In the genomic region with DNA sequence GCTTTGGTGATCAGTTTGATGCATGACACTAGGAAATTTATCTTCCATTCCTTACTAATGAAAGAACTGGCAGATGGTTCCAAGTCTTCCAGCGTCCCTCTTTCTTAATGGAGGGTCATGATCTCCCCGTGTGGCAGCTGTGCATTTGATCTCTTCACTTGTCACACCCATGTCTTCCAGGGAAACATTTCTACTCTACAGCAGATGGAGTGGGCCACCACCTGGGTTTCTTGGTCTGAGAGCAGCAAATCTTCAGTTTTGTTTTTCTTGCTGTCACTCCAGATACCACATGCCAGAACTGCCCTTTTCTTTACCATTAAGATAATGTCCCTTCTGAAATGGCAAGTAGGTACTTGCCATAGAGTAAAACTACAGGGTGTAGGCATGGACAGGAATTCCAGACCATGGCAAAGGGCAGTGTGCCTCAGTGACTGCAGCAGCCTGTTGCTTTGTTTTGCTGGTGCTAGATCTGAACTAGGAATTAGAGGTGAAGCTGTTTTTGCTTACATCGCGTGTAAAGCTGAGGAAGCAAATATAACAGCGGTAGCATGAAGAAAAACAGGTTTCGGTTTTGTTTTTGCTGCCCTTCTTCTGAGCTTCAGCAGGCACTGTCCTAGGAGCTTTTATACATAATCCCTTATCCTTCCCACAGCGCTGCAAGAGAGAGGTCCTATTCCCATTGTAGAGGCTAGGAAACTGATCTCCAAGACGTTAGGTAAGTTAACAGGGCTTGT, we compare ENCODE assay signal across 11 cellular contexts. TPM values are rescaled to one million over a fixed set of nuclear protein-coding genes. Genes with fewer than 3 reads are reported as not detected.
A peak's percentile ranks its signal among the peaks of the same experiment; 100 is the strongest.
DNase-seq lines count a peak whose midpoint lies in the region; ATAC-seq, FAIRE-seq and TF ChIP-seq lines count a peak whose summit lies in the region.
"Had no signal": no experiment of that assay in that cellular context is flagged by ENCODE, and none has a peak within 500 bp of the region (broad histone marks: within the 10 kb centered on the region; RNA-seq: fewer than 3 reads in every experiment).

No MANE protein-coding gene starts in this region.

- no peaks in the 10 kb centered on the region for H3K9me3 Mint-ChIP-seq in activated CD4-positive, alpha-beta T cell treated with anti-CD3 and anti-CD28 coated beads, Interleukin-2, amount 10 ng/mL, durations not matched to agents 7 days and 5 days
- no peaks in the 10 kb centered on the region for H3K9me3 Mint-ChIP-seq in astrocyte (ENCODE audit: unreplicated experiment)
- no peaks in the 10 kb centered on the region for H3K9me3 Mint-ChIP-seq in progenitor cell of endocrine pancreas (ENCODE audit: low read depth)

- H3K4me3 ChIP-seq in astrocyte (ENCODE audit: insufficient read depth, low read depth, low read length) (no peak overlapping the region), thyroid gland (replicated peaks in 1 of 3) (no peak overlapping the region)

- POLR2A ChIA-PET in activated CD4-positive, alpha-beta T cell treated with anti-CD3 and anti-CD28 coated beads, Interleukin-2, amount 10 ng/mL, durations not matched to agents 7 days and 5 days (lab: Charles Lee) = no interaction called here

- peaks cover 24% of the 10 kb centered on the region for H3K36me3 Mint-ChIP-seq in activated CD4-positive, alpha-beta T cell treated with anti-CD3 and anti-CD28 coated beads, Interleukin-2, amount 10 ng/mL, durations not matched to agents 7 days and 5 days (ENCODE audit: low read depth)
- H3K36me3 Mint-ChIP-seq in astrocyte (ENCODE audit: low read depth, unreplicated experiment) (peaks cover 3% of the 10 kb centered on the region), progenitor cell of endocrine pancreas (ENCODE audit: insufficient read depth) (peaks cover 5% of the 10 kb centered on the region)

- no peaks in the 10 kb centered on the region for H3K27me3 ChIP-seq in astrocyte (ENCODE audit: insufficient read depth, low read length)
- H3K27me3 ChIP-seq in thyroid gland = no peaks in the 10 kb centered on the region

- peaks cover 16% of the 10 kb centered on the region for H3K4me1 Mint-ChIP-seq in activated CD4-positive, alpha-beta T cell treated with anti-CD3 and anti-CD28 coated beads, Interleukin-2, amount 10 ng/mL, durations not matched to agents 7 days and 5 days
- H3K4me1 Mint-ChIP-seq in astrocyte (ENCODE audit: low read depth, unreplicated experiment) (peaks cover 39% of the 10 kb centered on the region), progenitor cell of endocrine pancreas (ENCODE audit: low read depth) (peaks cover 6% of the 10 kb centered on the region)

- no peaks in the 10 kb centered on the region for H3K27me3 Mint-ChIP-seq in activated CD4-positive, alpha-beta T cell treated with anti-CD3 and anti-CD28 coated beads, Interleukin-2, amount 10 ng/mL, durations not matched to agents 7 days and 5 days
- H3K27me3 Mint-ChIP-seq in astrocyte (ENCODE audit: low read depth, unreplicated experiment) (no peaks in the 10 kb centered on the region), progenitor cell of endocrine pancreas (no peaks in the 10 kb centered on the region)

- H3K4me1 ChIP-seq in astrocyte (ENCODE audit: insufficient read depth, low read length) = peaks cover 38% of the 10 kb centered on the region
- peaks cover 0 to 19% of the 10 kb centered on the region in 2 donors for H3K4me1 ChIP-seq in thyroid gland

- FAIRE-seq in astrocyte (lab: Jason Lieb, UNC) = no peak

- intact Hi-C loops in thyroid gland (cut with DNase I) = no loop called here

- H3K27ac Mint-ChIP-seq in activated CD4-positive, alpha-beta T cell treated with anti-CD3 and anti-CD28 coated beads, Interleukin-2, amount 10 ng/mL, durations not matched to agents 7 days and 5 days = peak overlapping the region; percentile 39
- H3K27ac Mint-ChIP-seq in astrocyte (ENCODE audit: unreplicated experiment) = peak overlapping the region; percentile 86
- H3K27ac Mint-ChIP-seq in progenitor cell of endocrine pancreas = no peak overlapping the region

- ATAC-seq in HG03280 (IDR thresholded peaks at IDR 0.05; ENCODE audit: unreplicated experiment) = no peak

- peak overlapping the region; percentile 71 for H3K9ac ChIP-seq in astrocyte (ENCODE audit: low read length)

- no peaks in the 10 kb centered on the region for H3K79me2 ChIP-seq in astrocyte (ENCODE audit: insufficient read depth, low read length)

- no peak overlapping the region for H3K4me2 ChIP-seq in astrocyte (ENCODE audit: low read length)

- H3K9me3 ChIP-seq in astrocyte (ENCODE audit: insufficient read depth, low read depth, low read length) (no peaks in the 10 kb centered on the region), thyroid gland (no peaks in the 10 kb centered on the region)

- H2AFZ ChIP-seq in astrocyte (ENCODE audit: low read depth, low read length) = no peak overlapping the region

- H3K27ac ChIP-seq in astrocyte (ENCODE audit: low read depth, low read length) (peak overlapping the region; percentile 86), thyroid gland (peak overlapping the region; percentile 20 to 45 (median 31))

- DNase-seq in activated CD4-positive, alpha-beta T cell treated with anti-CD3 and anti-CD28 coated beads, Interleukin-2, amount 10 ng/mL, durations not matched to agents 7 days and 5 days = no peak
- no peak for DNase-seq in activated CD4-positive, alpha-beta T cell treated with anti-CD3 and anti-CD28 coated beads, Interleukin-2, amount 50 U/mL, for 4 hours
- DNase-seq in astrocyte (ENCODE audit: low read depth) = no peak
- peak; percentile 33 for DNase-seq in left kidney (ENCODE audit: low read depth, low spot score)
- no peak for DNase-seq in thyroid gland
- DNase-seq in progenitor cell of endocrine pancreas (ENCODE audit: low spot score, unreplicated experiment) = no peak
- no peak for DNase-seq in cerebellar cortex (ENCODE audit: low spot score)
- DNase-seq: anterior cingulate cortex, DMS79 treated with DMSO at 0.1 percent for 48 hours, foreskin melanocyte had no signal

- WGBS in thyroid gland, 2 donors = 68 to 78% methylated on average over 8 of the region's 8 CpGs

- CTCF ChIA-PET in activated CD4-positive, alpha-beta T cell treated with anti-CD3 and anti-CD28 coated beads, Interleukin-2, amount 10 ng/mL, durations not matched to agents 7 days and 5 days (lab: Charles Lee) = interaction anchor here (0.6 to 1.9 kb wide), 2 partner anchors 21 to 172 kb away, joined by 4 to 5 read pairs; a partner anchor contains a TSS

- peaks cover 17% of the 10 kb centered on the region for H3K36me3 ChIP-seq in astrocyte (ENCODE audit: insufficient read depth, low read length)
- H3K36me3 ChIP-seq in thyroid gland = peaks cover 12 to 23% of the 10 kb centered on the region in 2 donors

- no peak for TF ChIP-seq POLR2A in thyroid gland (IDR thresholded peaks at IDR 0.05)

- no peak overlapping the region for H3K4me3 Mint-ChIP-seq in activated CD4-positive, alpha-beta T cell treated with anti-CD3 and anti-CD28 coated beads, Interleukin-2, amount 10 ng/mL, durations not matched to agents 7 days and 5 days
- H3K4me3 Mint-ChIP-seq in astrocyte (ENCODE audit: unreplicated experiment) = no peak overlapping the region
- no peak overlapping the region for H3K4me3 Mint-ChIP-seq in progenitor cell of endocrine pancreas (ENCODE audit: low read depth)

- TF ChIP-seq CTCF in astrocyte (IDR thresholded peaks at IDR 0.05; ENCODE audit: insufficient read depth, low read depth, low read length) = no peak
- no peak for TF ChIP-seq CTCF in thyroid gland (IDR thresholded peaks at IDR 0.05)
- no peak for TF ChIP-seq CTCF in progenitor cell of endocrine pancreas (IDR thresholded peaks at IDR 0.05; ENCODE audit: unreplicated experiment)

- H4K20me1 ChIP-seq in astrocyte (ENCODE audit: insufficient read depth, low read length) = peaks cover 3% of the 10 kb centered on the region

RNA-seq across cellular contexts. Expression of a gene that starts 20.7 kb away (rescaled TPM):
- total RNA-seq in activated CD4-positive, alpha-beta T cell treated with anti-CD3 and anti-CD28 coated beads, Interleukin-2, amount 10 ng/mL, durations not matched to agents 7 days and 5 days = not detected
- total RNA-seq in astrocyte = 1.8 and 3.1 TPM in 2 replicates
- 100 to 1,000 TPM in 1 of 4 donors, 10 to 100 TPM in 3; 27.7 to 100 (median 73.5) TPM for total RNA-seq in thyroid gland
- 0.38 and 0.47 TPM in 2 replicates for total RNA-seq in progenitor cell of endocrine pancreas

RNA-seq across cellular contexts. Expression of a gene that starts 41.1 kb away (rescaled TPM):
- 10 to 100 TPM; 34.6 to 38.5 TPM for total RNA-seq in activated CD4-positive, alpha-beta T cell treated with anti-CD3 and anti-CD28 coated beads, Interleukin-2, amount 10 ng/mL, durations not matched to agents 7 days and 5 days
- 24.8 and 30.5 TPM in 2 replicates for total RNA-seq in astrocyte
- 10 to 100 TPM; 32.6 to 44.3 (median 40.4) TPM for total RNA-seq in thyroid gland
- total RNA-seq in progenitor cell of endocrine pancreas = 19.8 and 22.0 TPM in 2 replicates
